In the genomic region with DNA sequence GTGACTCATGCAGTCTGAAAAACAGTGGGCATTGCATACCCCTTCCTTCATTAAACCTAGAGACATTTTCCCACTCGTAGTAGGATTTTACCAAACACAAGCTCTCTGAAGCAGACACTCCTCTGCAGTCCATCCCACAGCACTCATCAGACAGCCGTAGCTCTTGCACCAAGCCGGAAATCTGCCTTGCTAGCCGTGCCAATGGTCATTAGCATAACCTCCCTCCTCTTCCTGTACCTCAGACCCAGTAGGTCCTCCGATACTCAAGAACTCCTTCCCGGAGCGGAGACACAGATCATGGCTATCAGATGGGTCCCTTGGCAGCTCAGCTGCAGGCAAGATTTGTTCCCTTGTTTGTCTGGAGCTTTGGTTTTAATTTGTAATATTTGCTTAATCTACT, we compare ENCODE assay signal across 23 cellular contexts.
"Had no signal": no experiment of that assay in that cellular context is flagged by ENCODE, and none has a peak within 500 bp of the region (broad histone marks: within the 10 kb centered on the region; RNA-seq: fewer than 3 reads in every experiment).

No MANE protein-coding gene starts in this region.

- H3K27ac ChIP-seq: body of pancreas, foreskin keratinocyte, left lung, transverse colon, uterus had no signal

- H3K27me3 Mint-ChIP-seq: activated CD4-positive, alpha-beta memory T cell treated with anti-CD3 and anti-CD28 coated beads, Interleukin-2, amount 10 ng/mL, durations not matched to agents 7 days and 5 days; activated naive CD8-positive, alpha-beta T cell treated with anti-CD3 and anti-CD28 coated beads, Interleukin-2, amount 10 ng/mL, durations not matched to agents 7 days and 5 days had no signal

- H3K27ac Mint-ChIP-seq: activated CD4-positive, alpha-beta memory T cell treated with anti-CD3 and anti-CD28 coated beads, Interleukin-2, amount 10 ng/mL, durations not matched to agents 7 days and 5 days; activated naive CD8-positive, alpha-beta T cell treated with anti-CD3 and anti-CD28 coated beads, Interleukin-2, amount 10 ng/mL, durations not matched to agents 7 days and 5 days; activated T-helper 2 cell treated with anti-CD3 and anti-CD28 coated beads, Interferon-gamma antibody, Interleukin-2, Interleukin-4, amounts not matched to agents 10 μg/mL and 5 μg/mL and 100 μg/mL, durations not matched to agents 14 hours and 24 hours and 36 hours; natural killer cell had no signal

- H3K36me3 ChIP-seq: left lung, transverse colon, uterus had no signal

- H3K4me1 Mint-ChIP-seq: activated CD4-positive, alpha-beta memory T cell treated with anti-CD3 and anti-CD28 coated beads, Interleukin-2, amount 10 ng/mL, durations not matched to agents 7 days and 5 days; activated naive CD8-positive, alpha-beta T cell treated with anti-CD3 and anti-CD28 coated beads, Interleukin-2, amount 10 ng/mL, durations not matched to agents 7 days and 5 days; natural killer cell had no signal

- H3K4me1 ChIP-seq: foreskin keratinocyte, left lung, transverse colon, uterus had no signal

- H3K9me3 ChIP-seq: body of pancreas, left lung, transverse colon, uterus had no signal

- ATAC-seq: body of pancreas, foreskin keratinocyte, left lung, natural killer cell had no signal

- H3K4me3 Mint-ChIP-seq: activated CD4-positive, alpha-beta memory T cell treated with anti-CD3 and anti-CD28 coated beads, Interleukin-2, amount 10 ng/mL, durations not matched to agents 7 days and 5 days; activated naive CD8-positive, alpha-beta T cell treated with anti-CD3 and anti-CD28 coated beads, Interleukin-2, amount 10 ng/mL, durations not matched to agents 7 days and 5 days; natural killer cell had no signal

- H3K9me3 Mint-ChIP-seq: activated CD4-positive, alpha-beta memory T cell treated with anti-CD3 and anti-CD28 coated beads, Interleukin-2, amount 10 ng/mL, durations not matched to agents 7 days and 5 days; activated naive CD8-positive, alpha-beta T cell treated with anti-CD3 and anti-CD28 coated beads, Interleukin-2, amount 10 ng/mL, durations not matched to agents 7 days and 5 days; activated T-helper 2 cell treated with anti-CD3 and anti-CD28 coated beads, Interferon-gamma antibody, Interleukin-2, Interleukin-4, amounts not matched to agents 10 μg/mL and 5 μg/mL and 100 μg/mL, durations not matched to agents 14 hours and 24 hours and 36 hours had no signal

- DNase-seq: activated CD4-positive, alpha-beta memory T cell treated with anti-CD3 and anti-CD28 coated beads, Interleukin-2, amount 10 ng/mL, durations not matched to agents 7 days and 5 days; activated CD4-positive, alpha-beta T cell treated with anti-CD3 and anti-CD28 coated beads for 48 hours; activated CD4-positive, CD25-positive, alpha-beta regulatory T cell; activated naive CD4-positive, alpha-beta T cell treated with Interleukin-2 at 50 U/mL for 16 hours; activated naive CD8-positive, alpha-beta T cell treated with anti-CD3 and anti-CD28 coated beads, Interleukin-2, amount 10 ng/mL, durations not matched to agents 7 days and 5 days; activated T-cell treated with anti-CD3 and anti-CD28 coated beads, Interleukin-2, amount 50 U/mL, for 1 hour; body of pancreas; caudate nucleus; foreskin keratinocyte; glutamatergic neuron; kidney; left lung; mesenchymal stem cell; natural killer cell; nucleus accumbens; retina; stimulated activated CD4-positive, alpha-beta T cell treated with anti-CD3 and anti-CD28 coated beads, Interleukin-2, amount 100 ng/mL, for 24 hours; stimulated activated naive CD4-positive, alpha-beta T cell treated with Interleukin-2 at 50 U/mL for 16 hours; T-helper 1 cell; T-helper 9 cell; transverse colon; uterus had no signal

- H3K36me3 Mint-ChIP-seq: activated naive CD8-positive, alpha-beta T cell treated with anti-CD3 and anti-CD28 coated beads, Interleukin-2, amount 10 ng/mL, durations not matched to agents 7 days and 5 days; natural killer cell had no signal

- H3K4me3 ChIP-seq: body of pancreas, left lung, transverse colon, uterus had no signal

- H3K27me3 ChIP-seq: body of pancreas, foreskin keratinocyte, left lung, transverse colon, uterus had no signal
